ENCODE assay signal across 22 cellular contexts in the genomic region with DNA sequence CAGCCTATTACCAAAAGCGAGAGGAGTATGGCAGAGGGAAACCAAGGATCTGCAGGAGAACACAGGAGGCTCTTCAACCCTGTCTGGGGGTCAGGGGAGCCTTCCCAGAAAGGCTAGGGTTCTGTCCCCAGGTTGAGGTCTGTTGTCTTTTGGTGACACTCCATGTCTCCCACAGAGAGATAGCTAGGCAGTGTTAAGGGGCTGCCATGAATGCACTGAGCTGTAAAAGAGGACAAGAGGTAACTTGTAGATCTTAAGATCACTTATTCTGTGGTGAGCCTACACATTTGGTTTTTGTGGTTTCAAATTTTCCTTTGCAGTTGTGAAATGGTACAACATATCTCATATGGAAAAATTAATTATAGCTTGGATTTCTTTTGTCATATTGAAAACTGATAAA. TPM values are rescaled to one million over a fixed set of nuclear protein-coding genes. Genes with fewer than 3 reads are reported as not detected.
DNase-seq lines count a peak whose midpoint lies in the region; ATAC-seq, FAIRE-seq and TF ChIP-seq lines count a peak whose summit lies in the region.
"Had no signal": no experiment of that assay in that cellular context is flagged by ENCODE, and none has a peak within 500 bp of the region (broad histone marks: within the 10 kb centered on the region; RNA-seq: fewer than 3 reads in every experiment).

No MANE protein-coding gene starts in this region.

- no peaks in the 10 kb centered on the region for H3K9me2 ChIP-seq in Loucy (replicated peaks; ENCODE audit: low read depth, low read length)
- H3K9me2 ChIP-seq: SK-N-SH had no signal

- TF ChIP-seq CTCF in Loucy (conservative IDR thresholded peaks at IDR 0.05; ENCODE audit: low read length), result no peak
- TF ChIP-seq CTCF in keratinocyte (optimal IDR thresholded peaks at IDR 0.05 in 1 of 3, IDR thresholded peaks at IDR 0.05 in 1 of 3, conservative IDR thresholded peaks at IDR 0.05 in 1 of 3; ENCODE audit: extremely low read depth in 1 of 3, insufficient read depth in 2 of 3, low read length in 3 of 3), result no peak

- ATAC-seq in activated naive CD8-positive, alpha-beta T cell treated with anti-CD3 and anti-CD28 coated beads, Interleukin-2, amount 50 U/mL, for 24 hours, result peak; percentile 54
- ATAC-seq: GM23338, Panc1 had no signal

- peak; percentile 9 for FAIRE-seq in keratinocyte (lab: Jason Lieb, UNC)
- FAIRE-seq: A204.1, GM12891, HTR-8/SVneo had no signal

- H3F3A ChIP-seq in Loucy (ENCODE audit: low read depth), result 0 out of 2 replicates have a peak, but pooled peaks cover 3% of the 10 kb centered on the region

- no peak overlapping the region for H3K27ac Mint-ChIP-seq in activated naive CD8-positive, alpha-beta T cell treated with anti-CD3 and anti-CD28 coated beads, Interleukin-2, amount 50 U/mL, for 24 hours
- H3K27ac Mint-ChIP-seq in activated naive CD8-positive, alpha-beta T cell treated with anti-CD3 and anti-CD28 coated beads for 36 hours, result no peak overlapping the region
- H3K27ac Mint-ChIP-seq in activated T-helper 2 cell treated with anti-CD3 and anti-CD28 coated beads, Interferon-gamma antibody, Interleukin-2, Interleukin-4, amounts not matched to agents 10 μg/mL and 5 μg/mL and 100 μg/mL, durations not matched to agents 14 hours and 24 hours and 36 hours, result no peak overlapping the region
- H3K27ac Mint-ChIP-seq: B cell, GM23338 had no signal

- intact Hi-C loops in activated T-helper 2 cell treated with anti-CD3 and anti-CD28 coated beads, Interferon-gamma antibody, Interleukin-2, Interleukin-4, amounts not matched to agents 10 μg/mL and 5 μg/mL and 100 μg/mL, durations not matched to agents 14 hours and 24 hours and 36 hours (cut with micrococcal nuclease), result no loop called here

- H3K36me3 ChIP-seq in Loucy (ENCODE audit: insufficient read depth, low read length), result no peaks in the 10 kb centered on the region
- no peaks in the 10 kb centered on the region for H3K36me3 ChIP-seq in keratinocyte (ENCODE audit: control insufficient read depth in 2 of 2, extremely low read depth in 1 of 2, insufficient read depth in 2 of 2, low read length in 2 of 2)
- H3K36me3 ChIP-seq: HAP-1 had no signal

- no peaks in the 10 kb centered on the region for H3K9me3 Mint-ChIP-seq in activated naive CD8-positive, alpha-beta T cell treated with anti-CD3 and anti-CD28 coated beads, Interleukin-2, amount 50 U/mL, for 24 hours
- no peaks in the 10 kb centered on the region for H3K9me3 Mint-ChIP-seq in activated naive CD8-positive, alpha-beta T cell treated with anti-CD3 and anti-CD28 coated beads for 36 hours
- no peaks in the 10 kb centered on the region for H3K9me3 Mint-ChIP-seq in activated T-helper 2 cell treated with anti-CD3 and anti-CD28 coated beads, Interferon-gamma antibody, Interleukin-2, Interleukin-4, amounts not matched to agents 10 μg/mL and 5 μg/mL and 100 μg/mL, durations not matched to agents 14 hours and 24 hours and 36 hours
- H3K9me3 Mint-ChIP-seq: GM23338 had no signal

- H3K36me3 Mint-ChIP-seq in activated naive CD8-positive, alpha-beta T cell treated with anti-CD3 and anti-CD28 coated beads, Interleukin-2, amount 50 U/mL, for 24 hours (ENCODE audit: low read depth), result no peaks in the 10 kb centered on the region
- no peaks in the 10 kb centered on the region for H3K36me3 Mint-ChIP-seq in activated naive CD8-positive, alpha-beta T cell treated with anti-CD3 and anti-CD28 coated beads for 36 hours
- peaks cover 3% of the 10 kb centered on the region for H3K36me3 Mint-ChIP-seq in activated T-helper 2 cell treated with anti-CD3 and anti-CD28 coated beads, Interferon-gamma antibody, Interleukin-2, Interleukin-4, amounts not matched to agents 10 μg/mL and 5 μg/mL and 100 μg/mL, durations not matched to agents 14 hours and 24 hours and 36 hours (ENCODE audit: low read depth)

- H4K20me1 ChIP-seq in Loucy (ENCODE audit: insufficient read depth, low read length, poor library complexity, severe bottlenecking) (no peaks in the 10 kb centered on the region), keratinocyte (ENCODE audit: control insufficient read depth, extremely low read depth, insufficient read depth, low read length) (no peaks in the 10 kb centered on the region)

- H3K27me3 ChIP-seq in Loucy (ENCODE audit: insufficient read depth, low read length, poor library complexity, severe bottlenecking) (no peaks in the 10 kb centered on the region), keratinocyte (ENCODE audit: control insufficient read depth, extremely low read depth, insufficient read depth, low read length) (no peaks in the 10 kb centered on the region)

- H3K27ac ChIP-seq in keratinocyte (ENCODE audit: control insufficient read depth, insufficient read depth, low read length), result no peak overlapping the region

- H3K4me2 ChIP-seq in Loucy (ENCODE audit: low read depth, low read length, poor library complexity, severe bottlenecking) (no peak overlapping the region), keratinocyte (ENCODE audit: control insufficient read depth, extremely low read depth, insufficient read depth, low read depth, low read length) (peak overlapping the region; percentile 0)
- H3K4me2 ChIP-seq: GM23338, SK-N-SH had no signal

- H3K9me3 ChIP-seq in Loucy (ENCODE audit: insufficient read depth, low read depth, low read length) (no peaks in the 10 kb centered on the region), keratinocyte (ENCODE audit: control insufficient read depth, low read depth, low read length) (no peaks in the 10 kb centered on the region)
- H3K9me3 ChIP-seq: HAP-1, SK-N-SH had no signal

- DNase-seq in activated naive CD8-positive, alpha-beta T cell treated with anti-CD3 and anti-CD28 coated beads, Interleukin-2, amount 50 U/mL, for 24 hours, result no peak
- no peak for DNase-seq in activated naive CD8-positive, alpha-beta T cell treated with anti-CD3 and anti-CD28 coated beads for 36 hours
- peak; percentile 77 for DNase-seq in OCI-M1 (lab: John Stamatoyannopoulos, UW)
- DNase-seq in keratinocyte (ENCODE audit: low read depth, low spot score), result no peak
- no peak for DNase-seq in activated T-helper 2 cell treated with anti-CD3 and anti-CD28 coated beads, Interferon-gamma antibody, Interleukin-2, Interleukin-4, amounts not matched to agents 10 μg/mL and 5 μg/mL and 100 μg/mL, durations not matched to agents 14 hours and 24 hours and 36 hours (ENCODE audit: low spot score)
- no peak for DNase-seq in HuH-7.5 (ENCODE audit: low spot score)
- DNase-seq in iPS-NIHi11 (ENCODE audit: low spot score), result no peak
- DNase-seq: DMS53, IMR-90, Karpas-422, NCI-H1694, NCI-H69, SIG-M5, SK-N-SH had no signal

- H3K9ac ChIP-seq in Loucy (ENCODE audit: low read depth, low read length, poor library complexity, severe bottlenecking) (no peak overlapping the region), keratinocyte (ENCODE audit: control insufficient read depth, extremely low read depth, insufficient read depth, low read length) (no peak overlapping the region)
- H3K9ac ChIP-seq: SK-N-SH had no signal

- H2AFZ ChIP-seq in Loucy (ENCODE audit: low read length), result 0 out of 2 replicates have a peak overlapping the region, but pooled peaks have one; percentile 43
- H2AFZ ChIP-seq in keratinocyte (ENCODE audit: control insufficient read depth, low read length), result no peak overlapping the region
- H2AFZ ChIP-seq: GM23338 had no signal

- H3K79me2 ChIP-seq in Loucy (ENCODE audit: insufficient read depth, low read length) (no peaks in the 10 kb centered on the region), keratinocyte (ENCODE audit: control insufficient read depth, insufficient read depth, low read length) (no peaks in the 10 kb centered on the region)

- H3K9me1 ChIP-seq in keratinocyte (ENCODE audit: control insufficient read depth, extremely low read depth, insufficient read depth, low read length), result no peaks in the 10 kb centered on the region

- no peaks in the 10 kb centered on the region for H3K27me3 Mint-ChIP-seq in activated naive CD8-positive, alpha-beta T cell treated with anti-CD3 and anti-CD28 coated beads, Interleukin-2, amount 50 U/mL, for 24 hours
- no peaks in the 10 kb centered on the region for H3K27me3 Mint-ChIP-seq in activated naive CD8-positive, alpha-beta T cell treated with anti-CD3 and anti-CD28 coated beads for 36 hours
- peaks cover 2% of the 10 kb centered on the region for H3K27me3 Mint-ChIP-seq in activated T-helper 2 cell treated with anti-CD3 and anti-CD28 coated beads, Interferon-gamma antibody, Interleukin-2, Interleukin-4, amounts not matched to agents 10 μg/mL and 5 μg/mL and 100 μg/mL, durations not matched to agents 14 hours and 24 hours and 36 hours (ENCODE audit: low read depth)
- H3K27me3 Mint-ChIP-seq: B cell had no signal

- H3K4me3 ChIP-seq in Loucy (ENCODE audit: low read length, poor library complexity, severe bottlenecking), result no peak overlapping the region
- H3K4me3 ChIP-seq in keratinocyte (ENCODE audit: control insufficient read depth in 2 of 3, extremely low read depth in 1 of 3, insufficient read depth in 2 of 3, low read depth in 1 of 3, low read length in 3 of 3), result no peak overlapping the region
- H3K4me3 ChIP-seq: GM23338, HAP-1 had no signal

- dilution Hi-C loops in keratinocyte (cut with MboI; ENCODE audit: extremely low pct_ligation_motif_present, low sequenced_read_pairs), result no loop called here

- no peaks in the 10 kb centered on the region for H3K4me1 ChIP-seq in Loucy (ENCODE audit: insufficient read depth, low read length, poor library complexity, severe bottlenecking)
- H3K4me1 ChIP-seq in keratinocyte (ENCODE audit: control insufficient read depth, extremely low read depth, insufficient read depth, low read length), result peaks cover 6% of the 10 kb centered on the region
- H3K4me1 ChIP-seq: HAP-1 had no signal

- H3K4me1 Mint-ChIP-seq in activated naive CD8-positive, alpha-beta T cell treated with anti-CD3 and anti-CD28 coated beads, Interleukin-2, amount 50 U/mL, for 24 hours, result peaks cover 10% of the 10 kb centered on the region
- peaks cover 8% of the 10 kb centered on the region for H3K4me1 Mint-ChIP-seq in activated naive CD8-positive, alpha-beta T cell treated with anti-CD3 and anti-CD28 coated beads for 36 hours
- peaks cover 8% of the 10 kb centered on the region for H3K4me1 Mint-ChIP-seq in activated T-helper 2 cell treated with anti-CD3 and anti-CD28 coated beads, Interferon-gamma antibody, Interleukin-2, Interleukin-4, amounts not matched to agents 10 μg/mL and 5 μg/mL and 100 μg/mL, durations not matched to agents 14 hours and 24 hours and 36 hours (ENCODE audit: low read depth)

- H3K4me3 Mint-ChIP-seq in activated naive CD8-positive, alpha-beta T cell treated with anti-CD3 and anti-CD28 coated beads, Interleukin-2, amount 50 U/mL, for 24 hours, result no peak overlapping the region
- no peak overlapping the region for H3K4me3 Mint-ChIP-seq in activated naive CD8-positive, alpha-beta T cell treated with anti-CD3 and anti-CD28 coated beads for 36 hours
- H3K4me3 Mint-ChIP-seq in activated T-helper 2 cell treated with anti-CD3 and anti-CD28 coated beads, Interferon-gamma antibody, Interleukin-2, Interleukin-4, amounts not matched to agents 10 μg/mL and 5 μg/mL and 100 μg/mL, durations not matched to agents 14 hours and 24 hours and 36 hours (ENCODE audit: low read depth), result no peak overlapping the region
- H3K4me3 Mint-ChIP-seq: B cell, GM23338 had no signal

RNA-seq across cellular contexts. Expression of a gene that starts 6.0 kb away (rescaled TPM):
- total RNA-seq in activated naive CD8-positive, alpha-beta T cell treated with anti-CD3 and anti-CD28 coated beads for 36 hours, result 10 to 100 TPM; 10.7 to 11.6 TPM
- 25.5 to 55.0 TPM (median 36.1 TPM) in 3 replicates for polyA plus RNA-seq in keratinocyte
- 5.1 TPM for polyA plus RNA-seq in keratinocyte (2011; ENCODE audit: low read depth)
- 13.6 and 35.6 TPM in 2 replicates for polyA plus RNA-seq in keratinocyte (2011; cell fraction: cytosol; rRNA removed)
- polyA plus RNA-seq in keratinocyte (2011; cell fraction: nucleus; rRNA removed), result 27.4 and 29.5 TPM in 2 replicates
- 5.3 and 31.7 TPM in 2 replicates for polyA plus RNA-seq in keratinocyte (2012; ENCODE audit: low replicate concordance)
- 15.0 to 47.3 TPM (median 33.2 TPM) in 3 replicates for polyA minus RNA-seq in keratinocyte
- polyA minus RNA-seq in keratinocyte (2011; cell fraction: cytosol; rRNA and poly(A)+ RNA removed), result 20.7 TPM
- polyA minus RNA-seq in keratinocyte (2011; cell fraction: nucleus; rRNA and poly(A)+ RNA removed), result 26.4 and 50.2 TPM in 2 replicates
- 15.4 and 15.6 TPM in 2 replicates for total RNA-seq in activated T-helper 2 cell treated with anti-CD3 and anti-CD28 coated beads, Interferon-gamma antibody, Interleukin-2, Interleukin-4, amounts not matched to agents 10 μg/mL and 5 μg/mL and 100 μg/mL, durations not matched to agents 14 hours and 24 hours and 36 hours
